ENCODE assay signal across 14 cellular contexts in genomic region chr12:77124767-77125166, GRCh38. TPM values are rescaled to one million over a fixed set of nuclear protein-coding genes. Genes with fewer than 3 reads are reported as not detected.
DNase-seq lines count a peak whose midpoint lies in the region; ATAC-seq and TF ChIP-seq lines count a peak whose summit lies in the region.
"Had no signal": no experiment of that assay in that cellular context is flagged by ENCODE, and none has a peak within 500 bp of the region (broad histone marks: within the 10 kb centered on the region; RNA-seq: fewer than 3 reads in every experiment).

No MANE protein-coding gene starts in this region.

- peaks cover 10% of the 10 kb centered on the region for H3K27me3 Mint-ChIP-seq in activated CD4-positive, alpha-beta T cell treated with anti-CD3 and anti-CD28 coated beads for 36 hours
- H3K27me3 Mint-ChIP-seq in stimulated activated memory B cell treated with anti-CD40 and anti-IgM and Interleukin-4, amounts not matched to agents 10 μg/mL and 1 μg/mL and 100 μg/mL, for 72 hours: peaks cover 17% of the 10 kb centered on the region

- in situ Hi-C loops in astrocyte of the spinal cord (cut with HindIII; ENCODE audit: low sequenced_read_pairs): no loop called here

- 72% methylated on average over 2 of the region's 2 CpGs for WGBS in esophagus muscularis mucosa

- POLR2A ChIA-PET in activated CD4-positive, alpha-beta T cell treated with anti-CD3 and anti-CD28 coated beads for 36 hours (lab: Charles Lee): no interaction called here

- CTCF ChIA-PET in activated CD4-positive, alpha-beta T cell treated with anti-CD3 and anti-CD28 coated beads for 36 hours (lab: Charles Lee): no interaction called here

- H3K9me3 Mint-ChIP-seq in activated CD4-positive, alpha-beta T cell treated with anti-CD3 and anti-CD28 coated beads for 36 hours (ENCODE audit: low read depth): no peaks in the 10 kb centered on the region
- H3K9me3 Mint-ChIP-seq in stimulated activated memory B cell treated with anti-CD40 and anti-IgM and Interleukin-4, amounts not matched to agents 10 μg/mL and 1 μg/mL and 100 μg/mL, for 72 hours: no peaks in the 10 kb centered on the region

- no peak overlapping the region for H3K4me3 Mint-ChIP-seq in activated CD4-positive, alpha-beta T cell treated with anti-CD3 and anti-CD28 coated beads for 36 hours
- H3K4me3 Mint-ChIP-seq in stimulated activated memory B cell treated with anti-CD40 and anti-IgM and Interleukin-4, amounts not matched to agents 10 μg/mL and 1 μg/mL and 100 μg/mL, for 72 hours: no peak overlapping the region

- TF ChIP-seq POLR2A in esophagus muscularis mucosa (IDR thresholded peaks at IDR 0.05; ENCODE audit: low read depth) (no peak), Peyer's patch (IDR thresholded peaks at IDR 0.05) (no peak)

- DNase-seq in activated CD4-positive, alpha-beta T cell treated with anti-CD3 and anti-CD28 coated beads for 36 hours: no peak
- no peak for DNase-seq in activated CD4-positive, alpha-beta T cell treated with anti-CD3 and anti-CD28 coated beads, Interleukin-2, amount 50 U/mL, for 48 hours
- peak; percentile 76 for DNase-seq in astrocyte of the spinal cord (ENCODE audit: low read depth, low spot score)
- DNase-seq in esophagus muscularis mucosa (ENCODE audit: extremely low spot score): no peak
- DNase-seq in Peyer's patch: no peak
- DNase-seq: 8988T, body of pancreas, MG63 had no signal

- no peaks in the 10 kb centered on the region for H3K27me3 ChIP-seq in esophagus muscularis mucosa
- no peaks in the 10 kb centered on the region for H3K27me3 ChIP-seq in Peyer's patch
- H3K27me3 ChIP-seq: body of pancreas, MG63, suprapubic skin had no signal

- H3K27ac ChIP-seq in esophagus muscularis mucosa (replicated peaks in 1 of 4) (no peak overlapping the region), Peyer's patch (no peak overlapping the region)
- H3K27ac ChIP-seq: body of pancreas, HL-60, suprapubic skin had no signal

- H3K36me3 ChIP-seq in esophagus muscularis mucosa (no peaks in the 10 kb centered on the region), Peyer's patch (no peaks in the 10 kb centered on the region)
- H3K36me3 ChIP-seq: MG63, suprapubic skin had no signal

- H3K4me1 ChIP-seq in esophagus muscularis mucosa (no peaks in the 10 kb centered on the region), Peyer's patch (no peaks in the 10 kb centered on the region)
- H3K4me1 ChIP-seq: body of pancreas, suprapubic skin had no signal

- no peaks in the 10 kb centered on the region for H3K36me3 Mint-ChIP-seq in activated CD4-positive, alpha-beta T cell treated with anti-CD3 and anti-CD28 coated beads for 36 hours (ENCODE audit: low read depth)
- no peaks in the 10 kb centered on the region for H3K36me3 Mint-ChIP-seq in stimulated activated memory B cell treated with anti-CD40 and anti-IgM and Interleukin-4, amounts not matched to agents 10 μg/mL and 1 μg/mL and 100 μg/mL, for 72 hours

- intact Hi-C loops in activated CD4-positive, alpha-beta T cell treated with anti-CD3 and anti-CD28 coated beads for 36 hours (cut with DNase I, micrococcal nuclease): no loop called here
- intact Hi-C loops in esophagus muscularis mucosa (cut with DNase I): no loop called here

- TF ChIP-seq CTCF in astrocyte of the spinal cord (IDR thresholded peaks at IDR 0.05; ENCODE audit: low read depth, low read length) (no peak), esophagus muscularis mucosa (IDR thresholded peaks at IDR 0.05) (no peak), Peyer's patch (IDR thresholded peaks at IDR 0.05) (no peak)

- H3K4me3 ChIP-seq in astrocyte of the spinal cord (ENCODE audit: low read depth, low read length) (no peak overlapping the region), esophagus muscularis mucosa (no peak overlapping the region), Peyer's patch (no peak overlapping the region)
- H3K4me3 ChIP-seq: body of pancreas, MG63, suprapubic skin had no signal

- ATAC-seq in activated CD4-positive, alpha-beta T cell treated with anti-CD3 and anti-CD28 coated beads for 36 hours: peak; percentile 47
- ATAC-seq in HG02981 (IDR thresholded peaks at IDR 0.05; ENCODE audit: unreplicated experiment) (peak; percentile 77), GM18907 (IDR thresholded peaks at IDR 0.05; ENCODE audit: unreplicated experiment) (no peak)
- peak; percentile 7 for ATAC-seq in stimulated activated memory B cell treated with anti-CD40 and anti-IgM and Interleukin-4, amounts not matched to agents 10 μg/mL and 1 μg/mL and 100 μg/mL, for 72 hours
- ATAC-seq: body of pancreas, Panc1 had no signal

- H3K27ac Mint-ChIP-seq in activated CD4-positive, alpha-beta T cell treated with anti-CD3 and anti-CD28 coated beads for 36 hours: no peak overlapping the region
- H3K27ac Mint-ChIP-seq in stimulated activated memory B cell treated with anti-CD40 and anti-IgM and Interleukin-4, amounts not matched to agents 10 μg/mL and 1 μg/mL and 100 μg/mL, for 72 hours: no peak overlapping the region

- TF ChIP-seq EP300 in esophagus muscularis mucosa (IDR thresholded peaks at IDR 0.05): no peak

- H3K9me3 ChIP-seq in esophagus muscularis mucosa (no peaks in the 10 kb centered on the region), Peyer's patch (no peaks in the 10 kb centered on the region)
- H3K9me3 ChIP-seq: body of pancreas, suprapubic skin had no signal

- H3K4me1 Mint-ChIP-seq in activated CD4-positive, alpha-beta T cell treated with anti-CD3 and anti-CD28 coated beads for 36 hours: peaks cover 3% of the 10 kb centered on the region
- no peaks in the 10 kb centered on the region for H3K4me1 Mint-ChIP-seq in stimulated activated memory B cell treated with anti-CD40 and anti-IgM and Interleukin-4, amounts not matched to agents 10 μg/mL and 1 μg/mL and 100 μg/mL, for 72 hours

RNA-seq across cellular contexts. Expression of gene E2F7, which starts 59.4 kb away (rescaled TPM):
- 1 to 10 TPM; 6.0 to 7.8 TPM for total RNA-seq in activated CD4-positive, alpha-beta T cell treated with anti-CD3 and anti-CD28 coated beads for 36 hours
- total RNA-seq in esophagus muscularis mucosa: not detected
- 10 to 100 TPM in 1 of 4 donors, 1 to 10 TPM in 3; 1.2 to 17.3 (median 3.7) TPM for total RNA-seq in Peyer's patch
- total RNA-seq: body of pancreas had no signal
